ENCODE assay signal across 8 cellular contexts in genomic region chr21:31872072-31872451, GRCh38. TPM values are rescaled to one million over a fixed set of nuclear protein-coding genes. Genes with fewer than 3 reads are reported as not detected.
A peak's percentile ranks its signal among the peaks of the same experiment; 100 is the strongest.
DNase-seq lines count a peak whose midpoint lies in the region; ATAC-seq and TF ChIP-seq lines count a peak whose summit lies in the region.

No MANE protein-coding gene starts in this region.

- TF ChIP-seq CTCF in BJ (IDR thresholded peaks at IDR 0.05; ENCODE audit: insufficient read depth, low read depth, low read length) (no peak), nephron progenitor cell (IDR thresholded peaks at IDR 0.05) (no peak), gastroesophageal sphincter (IDR thresholded peaks at IDR 0.05) (no peak)

- no peak overlapping the region for H3K27ac Mint-ChIP-seq in effector memory CD8-positive, alpha-beta T cell
- H3K27ac Mint-ChIP-seq in nephron progenitor cell = peak overlapping the region; percentile 86

- H3K4me1 ChIP-seq in HUES64 (ENCODE audit: insufficient read depth, low read length) (peaks cover 28% of the 10 kb centered on the region), gastroesophageal sphincter (peaks cover 0 to 34% (median 13%) of the 10 kb centered on the region in 3 donors)

- no peak for TF ChIP-seq POLR2A in gastroesophageal sphincter (IDR thresholded peaks at IDR 0.05)

- H3K36me3 ChIP-seq in BJ (ENCODE audit: control insufficient read depth, insufficient read depth, low read length) (no peaks in the 10 kb centered on the region), HUES64 (ENCODE audit: insufficient read depth, low read length) (no peaks in the 10 kb centered on the region), gastroesophageal sphincter (no peaks in the 10 kb centered on the region)

- WGBS in HUES64 = 2% methylated on average over 12 of the region's 12 CpGs
- WGBS in gastroesophageal sphincter (ENCODE audit: low coverage in 1 of 2), 2 donors = 11 to 40% methylated on average over 1 to 8 of the region's 12 CpGs

- H3K36me3 Mint-ChIP-seq in effector memory CD8-positive, alpha-beta T cell (ENCODE audit: insufficient read depth) = no peaks in the 10 kb centered on the region
- no peaks in the 10 kb centered on the region for H3K36me3 Mint-ChIP-seq in nephron progenitor cell (ENCODE audit: low read depth)

- H3K27me3 Mint-ChIP-seq in effector memory CD8-positive, alpha-beta T cell = peaks cover 43 to 51% of the 10 kb centered on the region in 2 donors
- peaks cover 12% of the 10 kb centered on the region for H3K27me3 Mint-ChIP-seq in nephron progenitor cell (ENCODE audit: low read depth, poor library complexity)

- ATAC-seq in effector memory CD8-positive, alpha-beta T cell (replicated peaks) = no peak
- ATAC-seq in gastroesophageal sphincter = no peak

- no peak overlapping the region for H3K27ac ChIP-seq in HUES64 (ENCODE audit: low read depth, low read length)
- H3K27ac ChIP-seq in gastroesophageal sphincter = no peak overlapping the region

- POLR2A ChIA-PET in BJ (lab: Charles Lee) = no interaction called here

- peak overlapping the region; percentile 64 to 67 for H3K4me3 Mint-ChIP-seq in effector memory CD8-positive, alpha-beta T cell
- peak overlapping the region; percentile 91 for H3K4me3 Mint-ChIP-seq in nephron progenitor cell

- no peaks in the 10 kb centered on the region for H3K9me3 ChIP-seq in HUES64 (ENCODE audit: insufficient read depth, low read depth, low read length)
- no peaks in the 10 kb centered on the region for H3K9me3 ChIP-seq in gastroesophageal sphincter

- H3K4me3 ChIP-seq in BJ (ENCODE audit: low read depth, low read length) = peak overlapping the region; percentile 61
- H3K4me3 ChIP-seq in HUES64 (ENCODE audit: low read length) = peak overlapping the region; percentile 60
- peak overlapping the region in 1 of 2 donors; percentile 68 for H3K4me3 ChIP-seq in gastroesophageal sphincter

- TF ChIP-seq EP300 in gastroesophageal sphincter (IDR thresholded peaks at IDR 0.05) = no peak

- no peak for DNase-seq in BJ (ENCODE audit: low read depth)
- DNase-seq in effector memory CD8-positive, alpha-beta T cell = no peak
- DNase-seq in nephron progenitor cell = no peak
- DNase-seq in NCI-H774 (lab: John Stamatoyannopoulos, UW) = no peak
- no peak for DNase-seq in NCI-H1436 (lab: John Stamatoyannopoulos, UW)
- DNase-seq in NCI-H2029 treated with DMSO at 0.1 percent for 48 hours (lab: John Stamatoyannopoulos, UW) = no peak

- H3K9ac ChIP-seq in HUES64 (ENCODE audit: low read depth, low read length) = no peak overlapping the region

- no peaks in the 10 kb centered on the region for H3K9me3 Mint-ChIP-seq in effector memory CD8-positive, alpha-beta T cell
- no peaks in the 10 kb centered on the region for H3K9me3 Mint-ChIP-seq in nephron progenitor cell

- CTCF ChIA-PET in BJ (lab: Yijun Ruan, JAX) = interaction anchor here (1.4 to 2.8 kb wide), 6 partner anchors 10 to 386 kb away, joined by 3 to 16 read pairs (median 4); no protein-coding TSS in a partner anchor

- peaks cover 0 to 5% of the 10 kb centered on the region in 2 donors for H3K4me1 Mint-ChIP-seq in effector memory CD8-positive, alpha-beta T cell (ENCODE audit: low read depth in 2 of 2)
- H3K4me1 Mint-ChIP-seq in nephron progenitor cell = peaks cover 48% of the 10 kb centered on the region

- H3K27me3 ChIP-seq in BJ (ENCODE audit: control insufficient read depth, insufficient read depth, low read length) (peaks cover 19% of the 10 kb centered on the region), HUES64 (ENCODE audit: insufficient read depth, low read length) (peaks cover 24% of the 10 kb centered on the region), gastroesophageal sphincter (peaks cover 55% of the 10 kb centered on the region)

RNA-seq across cellular contexts. Expression of gene HUNK, which starts 0.8 kb away (rescaled TPM):
- polyA plus RNA-seq in BJ (2011; rRNA removed) = 0.28 and 0.70 TPM in 2 replicates
- 0.28 and 1.5 TPM in 2 replicates for polyA minus RNA-seq in BJ (2011; rRNA and poly(A)+ RNA removed)
- polyA plus RNA-seq in HUES64 (2013, experiment 1 of 2) = 5.5 TPM
- polyA plus RNA-seq in HUES64 (2013, experiment 2 of 2) = 6.5 TPM
- 1 to 10 TPM in 2 of 4 donors, under 1 TPM in 2; 0.47 to 1.7 (median 0.81) TPM for total RNA-seq in gastroesophageal sphincter
